Comparison of ENCODE assay signal across 1 cellular context in genomic region chr4:38119663-38120374, GRCh38.
A peak's percentile ranks its signal among the peaks of the same experiment; 100 is the strongest.
TF ChIP-seq lines count a peak whose summit lies in the region.

No MANE protein-coding gene starts in this region.

TF ChIP-seq in HEK293, 187 proteins besides CTCF, POLR2A, EP300 and RAD21 (continued from another document):
- TF ChIP-seq ZNF664 (tag by site-specific recombination; IDR thresholded peaks at IDR 0.05) = no peak
- no peak for TF ChIP-seq ZBTB8A (tag by site-specific recombination; IDR thresholded peaks at IDR 0.05)
- no peak for TF ChIP-seq ZNF580 (tag by site-specific recombination; IDR thresholded peaks at IDR 0.05)
- no peak for TF ChIP-seq ZNF2 (tag by site-specific recombination; IDR thresholded peaks at IDR 0.05)
- TF ChIP-seq ZNF221 (tag by site-specific recombination; IDR thresholded peaks at IDR 0.05; ENCODE audit: borderline replicate concordance) = no peak
- 0 out of 2 replicates have a peak, but pooled peaks have one; percentile 8 for TF ChIP-seq BCL11A (tag by site-specific recombination; IDR thresholded peaks at IDR 0.05; ENCODE audit: low read depth)
- TF ChIP-seq ZNF585B (tag by site-specific recombination; IDR thresholded peaks at IDR 0.05) = no peak
- peak; percentile 34; the same call in 1 of the 2 replicates for TF ChIP-seq GLIS1 (tag by site-specific recombination; IDR thresholded peaks at IDR 0.05)
- no peak for TF ChIP-seq ZNF549 (tag by site-specific recombination; IDR thresholded peaks at IDR 0.05)
- no peak for TF ChIP-seq ZNF394 (tag by site-specific recombination; IDR thresholded peaks at IDR 0.05; ENCODE audit: borderline replicate concordance)
- TF ChIP-seq ZNF416 (tag by site-specific recombination; IDR thresholded peaks at IDR 0.05) = no peak
- TF ChIP-seq ZSCAN30 (tag by site-specific recombination; IDR thresholded peaks at IDR 0.05) = 0 out of 2 replicates have a peak, but pooled peaks have one; percentile 13
- TF ChIP-seq, protein P1, sequence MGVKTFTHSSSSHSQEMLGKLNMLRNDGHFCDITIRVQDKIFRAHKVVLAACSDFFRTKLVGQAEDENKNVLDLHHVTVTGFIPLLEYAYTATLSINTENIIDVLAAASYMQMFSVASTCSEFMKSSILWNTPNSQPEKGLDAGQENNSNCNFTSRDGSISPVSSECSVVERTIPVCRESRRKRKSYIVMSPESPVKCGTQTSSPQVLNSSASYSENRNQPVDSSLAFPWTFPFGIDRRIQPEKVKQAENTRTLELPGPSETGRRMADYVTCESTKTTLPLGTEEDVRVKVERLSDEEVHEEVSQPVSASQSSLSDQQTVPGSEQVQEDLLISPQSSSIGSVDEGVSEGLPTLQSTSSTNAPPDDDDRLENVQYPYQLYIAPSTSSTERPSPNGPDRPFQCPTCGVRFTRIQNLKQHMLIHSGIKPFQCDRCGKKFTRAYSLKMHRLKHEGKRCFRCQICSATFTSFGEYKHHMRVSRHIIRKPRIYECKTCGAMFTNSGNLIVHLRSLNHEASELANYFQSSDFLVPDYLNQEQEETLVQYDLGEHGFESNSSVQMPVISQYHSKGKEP (tag by site-specific recombination; IDR thresholded peaks at IDR 0.05) = 0 out of 2 replicates have a peak, but pooled peaks have one; percentile 45
- peak; percentile 51; the same call in 1 of the 2 replicates for TF ChIP-seq IKZF3 (tag by site-specific recombination; IDR thresholded peaks at IDR 0.05)
- no peak for TF ChIP-seq GLI2 (tag by site-specific recombination; IDR thresholded peaks at IDR 0.05; ENCODE audit: borderline replicate concordance, low read depth)
- TF ChIP-seq MEIS1 (CRISPR knock-in tag; IDR thresholded peaks at IDR 0.05; ENCODE audit: borderline replicate concordance) = no peak
- TF ChIP-seq ZNF555 (tag by site-specific recombination; conservative IDR thresholded peaks at IDR 0.05) = no peak
- TF ChIP-seq ZNF776 (tag by site-specific recombination; IDR thresholded peaks at IDR 0.05; ENCODE audit: borderline replicate concordance) = no peak
- TF ChIP-seq, protein P2, sequence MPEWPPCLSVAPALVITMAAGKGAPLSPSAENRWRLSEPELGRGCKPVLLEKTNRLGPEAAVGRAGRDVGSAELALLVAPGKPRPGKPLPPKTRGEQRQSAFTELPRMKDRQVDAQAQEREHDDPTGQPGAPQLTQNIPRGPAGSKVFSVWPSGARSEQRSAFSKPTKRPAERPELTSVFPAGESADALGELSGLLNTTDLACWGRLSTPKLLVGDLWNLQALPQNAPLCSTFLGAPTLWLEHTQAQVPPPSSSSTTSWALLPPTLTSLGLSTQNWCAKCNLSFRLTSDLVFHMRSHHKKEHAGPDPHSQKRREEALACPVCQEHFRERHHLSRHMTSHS (tag by site-specific recombination; IDR thresholded peaks at IDR 0.05) = no peak
- no peak for TF ChIP-seq ZNF624 (tag by site-specific recombination; IDR thresholded peaks at IDR 0.05)
- TF ChIP-seq ZNF791 (tag by site-specific recombination; IDR thresholded peaks at IDR 0.05) = no peak
- TF ChIP-seq HOXC10 (CRISPR knock-in tag; IDR thresholded peaks at IDR 0.05) = no peak
- no peak for TF ChIP-seq ZNF768 (tag by site-specific recombination; IDR thresholded peaks at IDR 0.05)
- TF ChIP-seq ZNF423 (tag by site-specific recombination; IDR thresholded peaks at IDR 0.05) = peak; percentile 83
- TF ChIP-seq, protein P3, sequence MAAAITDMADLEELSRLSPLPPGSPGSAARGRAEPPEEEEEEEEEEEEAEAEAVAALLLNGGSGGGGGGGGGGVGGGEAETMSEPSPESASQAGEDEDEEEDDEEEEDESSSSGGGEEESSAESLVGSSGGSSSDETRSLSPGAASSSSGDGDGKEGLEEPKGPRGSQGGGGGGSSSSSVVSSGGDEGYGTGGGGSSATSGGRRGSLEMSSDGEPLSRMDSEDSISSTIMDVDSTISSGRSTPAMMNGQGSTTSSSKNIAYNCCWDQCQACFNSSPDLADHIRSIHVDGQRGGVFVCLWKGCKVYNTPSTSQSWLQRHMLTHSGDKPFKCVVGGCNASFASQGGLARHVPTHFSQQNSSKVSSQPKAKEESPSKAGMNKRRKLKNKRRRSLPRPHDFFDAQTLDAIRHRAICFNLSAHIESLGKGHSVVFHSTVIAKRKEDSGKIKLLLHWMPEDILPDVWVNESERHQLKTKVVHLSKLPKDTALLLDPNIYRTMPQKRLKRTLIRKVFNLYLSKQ (tag by site-specific recombination; IDR thresholded peaks at IDR 0.05; ENCODE audit: borderline replicate concordance) = no peak
- TF ChIP-seq ZNF670 (tag by site-specific recombination; IDR thresholded peaks at IDR 0.05; ENCODE audit: low read depth) = no peak
- no peak for TF ChIP-seq ZNF473 (tag by site-specific recombination; IDR thresholded peaks at IDR 0.05)
- peak; percentile 96 for TF ChIP-seq ZNF660 (tag by site-specific recombination; IDR thresholded peaks at IDR 0.05)
- no peak for TF ChIP-seq ZNF140 (tag by site-specific recombination; IDR thresholded peaks at IDR 0.05)
- TF ChIP-seq ZFP69B (tag by site-specific recombination; IDR thresholded peaks at IDR 0.05) = no peak
- TF ChIP-seq ZBTB11 (tag by site-specific recombination; conservative IDR thresholded peaks at IDR 0.05; ENCODE audit: low read depth) = no peak
- TF ChIP-seq ZFP41 (tag by site-specific recombination; IDR thresholded peaks at IDR 0.05; ENCODE audit: borderline replicate concordance) = no peak
- TF ChIP-seq ZNF354C (tag by site-specific recombination; IDR thresholded peaks at IDR 0.05; ENCODE audit: borderline replicate concordance, low read depth) = no peak
